In genomic region chr3:66778749-66779148, GRCh38 we compare ENCODE assay signal across 24 cellular contexts.
"Had no signal": no experiment of that assay in that cellular context is flagged by ENCODE, and none has a peak within 500 bp of the region (broad histone marks: within the 10 kb centered on the region; RNA-seq: fewer than 3 reads in every experiment).

No MANE protein-coding gene starts in this region.

- H3K27me3 Mint-ChIP-seq: activated CD4-positive, alpha-beta memory T cell treated with anti-CD3 and anti-CD28 coated beads, Interleukin-2, amount 10 ng/mL, durations not matched to agents 7 days and 5 days; activated naive CD8-positive, alpha-beta T cell treated with anti-CD3 and anti-CD28 coated beads for 36 hours had no signal

- H3K9me3 Mint-ChIP-seq: activated CD4-positive, alpha-beta memory T cell treated with anti-CD3 and anti-CD28 coated beads, Interleukin-2, amount 10 ng/mL, durations not matched to agents 7 days and 5 days; activated naive CD8-positive, alpha-beta T cell treated with anti-CD3 and anti-CD28 coated beads for 36 hours; natural killer cell treated with Interleukin-12 subunit alpha and Interleukin-12 subunit beta and Interleukin-15 and Interleukin-18, amount 100 ng/mL, for 72 hours; stimulated activated naive CD8-positive, alpha-beta T cell treated with anti-CD3 and anti-CD28 coated beads, Interleukin-15, Interleukin-2, amounts not matched to agents 100 ng/mL and 50 ng/mL, for 24 hours had no signal

- H3K36me3 Mint-ChIP-seq: activated naive CD8-positive, alpha-beta T cell treated with anti-CD3 and anti-CD28 coated beads for 36 hours; natural killer cell treated with Interleukin-12 subunit alpha and Interleukin-12 subunit beta and Interleukin-15 and Interleukin-18, amount 100 ng/mL, for 72 hours had no signal

- H3K9me3 ChIP-seq: breast epithelium, colonic mucosa, esophagus squamous epithelium, sigmoid colon, transverse colon had no signal

- DNase-seq: activated CD4-positive, alpha-beta memory T cell treated with anti-CD3 and anti-CD28 coated beads, Interleukin-2, amount 10 ng/mL, durations not matched to agents 7 days and 5 days; activated CD4-positive, alpha-beta T cell treated with anti-CD3 and anti-CD28 coated beads for 48 hours; activated CD4-positive, CD25-positive, alpha-beta regulatory T cell; activated naive CD4-positive, alpha-beta T cell treated with Interleukin-2 at 50 U/mL for 16 hours; activated naive CD8-positive, alpha-beta T cell treated with anti-CD3 and anti-CD28 coated beads for 36 hours; colonic mucosa; esophagus squamous epithelium; heart left ventricle; left ventricle myocardium superior; mammary epithelial cell; midbrain; retina; sigmoid colon; stimulated activated CD4-positive, alpha-beta T cell treated with anti-CD3 and anti-CD28 coated beads, Interleukin-15, amount 100 ng/mL, for 24 hours; stimulated activated CD8-positive, alpha-beta memory T cell treated with anti-CD3 and anti-CD28 coated beads, Interleukin-4, amount 100 ng/mL, for 48 hours; T-helper 17 cell; transverse colon had no signal

- H3K27ac ChIP-seq: breast epithelium, colonic mucosa, esophagus squamous epithelium, heart left ventricle, sigmoid colon, transverse colon had no signal

- H3K4me3 ChIP-seq: breast epithelium, colonic mucosa, esophagus squamous epithelium, heart left ventricle, sigmoid colon, smooth muscle cell, transverse colon had no signal

- H3K27ac Mint-ChIP-seq: activated CD4-positive, alpha-beta memory T cell treated with anti-CD3 and anti-CD28 coated beads, Interleukin-2, amount 10 ng/mL, durations not matched to agents 7 days and 5 days; activated naive CD8-positive, alpha-beta T cell treated with anti-CD3 and anti-CD28 coated beads for 36 hours; natural killer cell treated with Interleukin-12 subunit alpha and Interleukin-12 subunit beta and Interleukin-15 and Interleukin-18, amount 100 ng/mL, for 72 hours; progenitor cell of endocrine pancreas; stimulated activated naive CD8-positive, alpha-beta T cell treated with anti-CD3 and anti-CD28 coated beads, Interleukin-15, Interleukin-2, amounts not matched to agents 100 ng/mL and 50 ng/mL, for 24 hours; T-helper 17 cell had no signal

- H3K4me1 Mint-ChIP-seq: activated naive CD8-positive, alpha-beta T cell treated with anti-CD3 and anti-CD28 coated beads for 36 hours had no signal

- ATAC-seq: heart left ventricle, left ventricle myocardium superior, T-helper 17 cell had no signal

- H3K27me3 ChIP-seq: breast epithelium, colonic mucosa, heart left ventricle, sigmoid colon, transverse colon had no signal

- H3K4me3 Mint-ChIP-seq: activated CD4-positive, alpha-beta memory T cell treated with anti-CD3 and anti-CD28 coated beads, Interleukin-2, amount 10 ng/mL, durations not matched to agents 7 days and 5 days; activated naive CD8-positive, alpha-beta T cell treated with anti-CD3 and anti-CD28 coated beads for 36 hours; natural killer cell treated with Interleukin-12 subunit alpha and Interleukin-12 subunit beta and Interleukin-15 and Interleukin-18, amount 100 ng/mL, for 72 hours; stimulated activated naive CD8-positive, alpha-beta T cell treated with anti-CD3 and anti-CD28 coated beads, Interleukin-15, Interleukin-2, amounts not matched to agents 100 ng/mL and 50 ng/mL, for 24 hours; T-helper 17 cell had no signal

- H3K36me3 ChIP-seq: breast epithelium, colonic mucosa, esophagus squamous epithelium, heart left ventricle, sigmoid colon, transverse colon had no signal

- FAIRE-seq: islet of Langerhans, urothelium cell line had no signal

- H3K4me1 ChIP-seq: breast epithelium, colonic mucosa, esophagus squamous epithelium, heart left ventricle, transverse colon had no signal

- H3K4me2 ChIP-seq: smooth muscle cell had no signal
